ENCODE assay signal across 11 cellular contexts in the genomic region with DNA sequence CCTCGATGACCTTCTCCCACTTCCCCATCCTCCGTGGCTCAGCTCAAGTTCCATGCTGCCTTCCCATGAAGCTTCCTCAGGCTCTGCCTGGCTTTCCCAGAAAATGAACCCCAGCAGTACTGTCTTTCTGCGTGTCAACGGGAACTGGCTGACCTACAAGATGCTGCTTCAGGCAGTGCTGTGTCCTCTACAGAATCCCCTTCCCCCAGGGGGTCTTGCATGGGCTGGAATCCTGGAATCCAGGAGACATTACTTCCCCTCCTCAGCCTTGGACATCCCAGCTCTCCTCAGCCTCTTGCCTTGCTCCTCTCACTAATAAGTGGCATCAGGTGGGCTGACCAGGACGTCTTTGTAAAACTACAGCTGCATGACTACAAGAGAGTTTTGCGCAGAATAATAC. TPM values are rescaled to one million over a fixed set of nuclear protein-coding genes. Genes with fewer than 3 reads are reported as not detected.
DNase-seq lines count a peak whose midpoint lies in the region; ATAC-seq and TF ChIP-seq lines count a peak whose summit lies in the region.
"Had no signal": no experiment of that assay in that cellular context is flagged by ENCODE, and none has a peak within 500 bp of the region (broad histone marks: within the 10 kb centered on the region; RNA-seq: fewer than 3 reads in every experiment).

No MANE protein-coding gene starts in this region.

- no peak for TF ChIP-seq POLR2A in adrenal gland (IDR thresholded peaks at IDR 0.05)

- H3K4me3 Mint-ChIP-seq in activated naive CD4-positive, alpha-beta T cell treated with anti-CD3 and anti-CD28 coated beads, Interleukin-2, amount 50 U/mL, for 24 hours, result peak overlapping the region; percentile 69
- H3K4me3 Mint-ChIP-seq in mesothelial cell of epicardium, result no peak overlapping the region

- H3K9me3 ChIP-seq in adrenal gland (replicated peaks in 1 of 3) (no peaks in the 10 kb centered on the region), upper lobe of right lung (no peaks in the 10 kb centered on the region)

- H3K27ac ChIP-seq in adrenal gland (peak overlapping the region; percentile 13 to 75 (median 53)), upper lobe of right lung (peak overlapping the region; percentile 30)

- peak overlapping the region; percentile 56 for H3K27ac Mint-ChIP-seq in activated naive CD4-positive, alpha-beta T cell treated with anti-CD3 and anti-CD28 coated beads, Interleukin-2, amount 50 U/mL, for 24 hours
- H3K27ac Mint-ChIP-seq in mesothelial cell of epicardium, result peak overlapping the region; percentile 52

- peaks cover 9% of the 10 kb centered on the region for H3K36me3 Mint-ChIP-seq in activated naive CD4-positive, alpha-beta T cell treated with anti-CD3 and anti-CD28 coated beads, Interleukin-2, amount 50 U/mL, for 24 hours
- H3K36me3 Mint-ChIP-seq in mesothelial cell of epicardium, result no peaks in the 10 kb centered on the region

- H3K36me3 ChIP-seq in adrenal gland (replicated peaks in 1 of 2) (no peaks in the 10 kb centered on the region), upper lobe of right lung (no peaks in the 10 kb centered on the region)

- no peak for DNase-seq in activated naive CD4-positive, alpha-beta T cell treated with Interleukin-2 at 50 U/mL for 16 hours
- DNase-seq in adrenal gland (no peak), mesothelial cell of epicardium (ENCODE audit: low spot score in 2 of 2, unreplicated experiment in 2 of 2) (no peak), upper lobe of right lung (no peak), NCI-H1436 treated with DMSO at 0.1 percent for 48 hours (lab: John Stamatoyannopoulos, UW) (no peak), NCI-H2171 (lab: John Stamatoyannopoulos, UW) (no peak)
- DNase-seq: amniotic stem cell; NK-92 treated with Interleukin-12 subunit alpha and Interleukin-12 subunit beta, amount 100 ng/mL, for 24 hours; stimulated activated CD8-positive, alpha-beta memory T cell treated with anti-CD3 and anti-CD28 coated beads, Interleukin-4, amount 100 ng/mL, for 48 hours had no signal

- ATAC-seq in upper lobe of right lung (no peak), GM21360 (IDR thresholded peaks at IDR 0.05; ENCODE audit: unreplicated experiment) (no peak)

- peaks cover 37 to 67% of the 10 kb centered on the region in 2 donors for H3K4me1 ChIP-seq in adrenal gland (replicated peaks in 1 of 2)
- H3K4me1 ChIP-seq in upper lobe of right lung, result peaks cover 77% of the 10 kb centered on the region

- WGBS in adrenal gland, 4 donors, result 44 to 48% (median 47%) methylated on average over 4 to 6 of the region's 6 CpGs

- intact Hi-C loops in adrenal gland (cut with DNase I) (loop anchor here in 1 of 2 donors (5.0 kb wide), 1 partner anchor 44 kb away; no protein-coding TSS in a partner anchor), upper lobe of right lung (cut with DNase I) (no loop called here)

- no peak overlapping the region for H3K4me3 ChIP-seq in adrenal gland
- no peak overlapping the region for H3K4me3 ChIP-seq in upper lobe of right lung

- H3K27me3 ChIP-seq in adrenal gland, result no peaks in the 10 kb centered on the region
- no peaks in the 10 kb centered on the region for H3K27me3 ChIP-seq in upper lobe of right lung

- no peaks in the 10 kb centered on the region for H3K27me3 Mint-ChIP-seq in activated naive CD4-positive, alpha-beta T cell treated with anti-CD3 and anti-CD28 coated beads, Interleukin-2, amount 50 U/mL, for 24 hours
- no peaks in the 10 kb centered on the region for H3K27me3 Mint-ChIP-seq in mesothelial cell of epicardium (ENCODE audit: low read depth)

- no peaks in the 10 kb centered on the region for H3K9me3 Mint-ChIP-seq in activated naive CD4-positive, alpha-beta T cell treated with anti-CD3 and anti-CD28 coated beads, Interleukin-2, amount 50 U/mL, for 24 hours
- no peaks in the 10 kb centered on the region for H3K9me3 Mint-ChIP-seq in mesothelial cell of epicardium

- H3K4me1 Mint-ChIP-seq in activated naive CD4-positive, alpha-beta T cell treated with anti-CD3 and anti-CD28 coated beads, Interleukin-2, amount 50 U/mL, for 24 hours, result peaks cover 87% of the 10 kb centered on the region
- H3K4me1 Mint-ChIP-seq in mesothelial cell of epicardium, result peaks cover 52% of the 10 kb centered on the region

- no peak for TF ChIP-seq CTCF in adrenal gland (IDR thresholded peaks at IDR 0.05)
- no peak for TF ChIP-seq CTCF in mesothelial cell of epicardium (IDR thresholded peaks at IDR 0.05; ENCODE audit: unreplicated experiment)
- no peak for TF ChIP-seq CTCF in upper lobe of right lung (IDR thresholded peaks at IDR 0.05)

RNA-seq across cellular contexts. Expression of a gene that starts 5.4 kb away (rescaled TPM):
- total RNA-seq in adrenal gland (10 to 100 TPM; 33.2 to 77.0 (median 65.9) TPM), mesothelial cell of epicardium (49.7 to 52.4 TPM (median 50.5 TPM) in 3 replicates), upper lobe of right lung (42.1 TPM)
- 100 to 1,000 TPM in 2 of 3 donors, 10 to 100 TPM in 1; 72.0 to 145 (median 122) TPM for polyA plus RNA-seq in adrenal gland

RNA-seq across cellular contexts. Expression of a gene that starts 8.3 kb away (rescaled TPM):
- total RNA-seq in adrenal gland, result 10 to 100 TPM; 17.5 to 47.1 (median 29.0) TPM
- polyA plus RNA-seq in adrenal gland, result 100 to 1,000 TPM in 1 of 3 donors, 10 to 100 TPM in 2; 20.8 to 154 (median 71.6) TPM
- 83.5 to 86.9 TPM (median 84.2 TPM) in 3 replicates for total RNA-seq in mesothelial cell of epicardium
- total RNA-seq in upper lobe of right lung, result 116 TPM
